16 cellular contexts compared by ENCODE assay signal in genomic region chr2:217705461-217705860, GRCh38.
A peak's percentile ranks its signal among the peaks of the same experiment; 100 is the strongest.
DNase-seq lines count a peak whose midpoint lies in the region; ATAC-seq and TF ChIP-seq lines count a peak whose summit lies in the region.
"Had no signal": no experiment of that assay in that cellular context is flagged by ENCODE, and none has a peak within 500 bp of the region (broad histone marks: within the 10 kb centered on the region; RNA-seq: fewer than 3 reads in every experiment).

No MANE protein-coding gene starts in this region.

- WGBS in trophoblast cell (ENCODE audit: extremely low coverage, insufficient coverage, insufficient read length): no CpG with 5 or more reads among the region's 3 CpGs

- H3K9me3 Mint-ChIP-seq in endothelial cell (ENCODE audit: unreplicated experiment) (no peaks in the 10 kb centered on the region), osteocyte (ENCODE audit: unreplicated experiment) (no peaks in the 10 kb centered on the region)
- no peaks in the 10 kb centered on the region for H3K9me3 Mint-ChIP-seq in activated naive CD4-positive, alpha-beta T cell treated with anti-CD3 and anti-CD28 coated beads, Interleukin-2, amount 10 ng/mL, durations not matched to agents 7 days and 5 days
- H3K9me3 Mint-ChIP-seq: CD4-positive, alpha-beta T cell; HFFc6 had no signal

- TF ChIP-seq CTCF in endothelial cell (IDR thresholded peaks at IDR 0.05; ENCODE audit: unreplicated experiment) (no peak), osteocyte (IDR thresholded peaks at IDR 0.05) (no peak)

- peaks cover 3% of the 10 kb centered on the region for H3K9me3 ChIP-seq in trophoblast cell (ENCODE audit: insufficient read depth, low read depth, low read length)

- no peak overlapping the region for H3K9ac ChIP-seq in trophoblast cell (ENCODE audit: low read length)

- H3K27ac Mint-ChIP-seq in endothelial cell (ENCODE audit: unreplicated experiment): peak overlapping the region; percentile 22
- H3K27ac Mint-ChIP-seq in osteocyte (ENCODE audit: unreplicated experiment): peak overlapping the region; percentile 81
- H3K27ac Mint-ChIP-seq in activated naive CD4-positive, alpha-beta T cell treated with anti-CD3 and anti-CD28 coated beads, Interleukin-2, amount 10 ng/mL, durations not matched to agents 7 days and 5 days: no peak overlapping the region
- H3K27ac Mint-ChIP-seq: B cell; CD4-positive, alpha-beta T cell; HFFc6 had no signal

- H3K4me2 ChIP-seq in trophoblast cell (ENCODE audit: low read length): no peak overlapping the region

- H4K8ac ChIP-seq in trophoblast cell (ENCODE audit: low read depth, low read length): no peak overlapping the region

- H3K27me3 Mint-ChIP-seq in endothelial cell (ENCODE audit: unreplicated experiment): peaks cover 5% of the 10 kb centered on the region
- no peaks in the 10 kb centered on the region for H3K27me3 Mint-ChIP-seq in osteocyte (ENCODE audit: unreplicated experiment)
- H3K27me3 Mint-ChIP-seq in activated naive CD4-positive, alpha-beta T cell treated with anti-CD3 and anti-CD28 coated beads, Interleukin-2, amount 10 ng/mL, durations not matched to agents 7 days and 5 days: peaks cover 17% of the 10 kb centered on the region

- no peak overlapping the region for H2BK5ac ChIP-seq in trophoblast cell (ENCODE audit: low read depth, low read length, poor library complexity)

- H2BK12ac ChIP-seq in trophoblast cell (ENCODE audit: low read length): no peak overlapping the region

- ATAC-seq in GM18858 (IDR thresholded peaks at IDR 0.05; ENCODE audit: unreplicated experiment): no peak
- ATAC-seq: HepG2 had no signal

- H3K36me3 Mint-ChIP-seq in endothelial cell (ENCODE audit: low read depth, unreplicated experiment) (no peaks in the 10 kb centered on the region), osteocyte (ENCODE audit: unreplicated experiment) (peaks cover 4% of the 10 kb centered on the region)
- no peaks in the 10 kb centered on the region for H3K36me3 Mint-ChIP-seq in activated naive CD4-positive, alpha-beta T cell treated with anti-CD3 and anti-CD28 coated beads, Interleukin-2, amount 10 ng/mL, durations not matched to agents 7 days and 5 days

- no peak overlapping the region for H3K18ac ChIP-seq in trophoblast cell (ENCODE audit: low read length)

- no peaks in the 10 kb centered on the region for H3K36me3 ChIP-seq in trophoblast cell (ENCODE audit: control insufficient read depth in 1 of 2, insufficient read depth in 2 of 2, low read length in 2 of 2)

- no peak overlapping the region for H4K12ac ChIP-seq in trophoblast cell (ENCODE audit: low read depth, low read length)

- H4K91ac ChIP-seq in trophoblast cell (ENCODE audit: low read depth, low read length): no peak overlapping the region

- H3K4me1 ChIP-seq in trophoblast cell (ENCODE audit: control insufficient read depth in 1 of 2, insufficient read depth in 2 of 2, low read length in 2 of 2): peaks cover 14 to 18% of the 10 kb centered on the region in 2 experiments

- H3K4me1 Mint-ChIP-seq in endothelial cell (ENCODE audit: unreplicated experiment) (peaks cover 5% of the 10 kb centered on the region), osteocyte (ENCODE audit: unreplicated experiment) (peaks cover 44% of the 10 kb centered on the region)
- no peaks in the 10 kb centered on the region for H3K4me1 Mint-ChIP-seq in activated naive CD4-positive, alpha-beta T cell treated with anti-CD3 and anti-CD28 coated beads, Interleukin-2, amount 10 ng/mL, durations not matched to agents 7 days and 5 days
- H3K4me1 Mint-ChIP-seq: B cell had no signal

- peaks cover 6% of the 10 kb centered on the region for H3K79me1 ChIP-seq in trophoblast cell (ENCODE audit: low read length)

- no peak overlapping the region for H3K4ac ChIP-seq in trophoblast cell (ENCODE audit: low read depth, low read length)

- no peak overlapping the region for H2AFZ ChIP-seq in trophoblast cell (ENCODE audit: insufficient read depth, low read length, poor library complexity)

- no peaks in the 10 kb centered on the region for H3K27me3 ChIP-seq in trophoblast cell (ENCODE audit: insufficient read depth, low read length)

- peak; percentile 34 for DNase-seq in M059J (ENCODE audit: low read depth)
- no peak for DNase-seq in endothelial cell (ENCODE audit: low spot score)
- DNase-seq in osteocyte (ENCODE audit: extremely low spot score, unreplicated experiment): no peak
- DNase-seq in NCI-H2196 (lab: John Stamatoyannopoulos, UW; ENCODE audit: unreplicated experiment): no peak
- DNase-seq in activated naive CD4-positive, alpha-beta T cell treated with anti-CD3 and anti-CD28 coated beads, Interleukin-2, amount 10 ng/mL, durations not matched to agents 7 days and 5 days: no peak
- DNase-seq in trophoblast cell: no peak
- DNase-seq: C1 segment of cervical spinal cord; Calu3; CD4-positive, alpha-beta T cell; DMS 273 treated with DMSO at 0.1 percent for 48 hours; DMS79; HCEC 1CT; HFFc6 had no signal

- H2BK120ac ChIP-seq in trophoblast cell (ENCODE audit: insufficient read depth, low read length, poor library complexity): no peak overlapping the region

- H3K4me3 ChIP-seq in trophoblast cell (ENCODE audit: low read depth, low read length): no peak overlapping the region

- no peak overlapping the region for H3K23ac ChIP-seq in trophoblast cell (ENCODE audit: low read length)

- no peak overlapping the region for H3K14ac ChIP-seq in trophoblast cell (ENCODE audit: low read length)

- no peak overlapping the region for H2AK5ac ChIP-seq in trophoblast cell (ENCODE audit: low read length)

- no peaks in the 10 kb centered on the region for H3K79me2 ChIP-seq in trophoblast cell (ENCODE audit: control insufficient read depth, insufficient read depth, low read length, poor library complexity)

- CTCF ChIA-PET in activated naive CD4-positive, alpha-beta T cell treated with anti-CD3 and anti-CD28 coated beads, Interleukin-2, amount 10 ng/mL, durations not matched to agents 7 days and 5 days (lab: Charles Lee): interaction anchor here (1.0 kb wide), 1 partner anchor 8 kb away, joined by 4 read pairs; no protein-coding TSS in a partner anchor

- no peak overlapping the region for H3K27ac ChIP-seq in trophoblast cell (ENCODE audit: low read depth, low read length)

- H3K4me3 Mint-ChIP-seq in endothelial cell (ENCODE audit: unreplicated experiment) (no peak overlapping the region), osteocyte (ENCODE audit: unreplicated experiment) (no peak overlapping the region)
- H3K4me3 Mint-ChIP-seq in activated naive CD4-positive, alpha-beta T cell treated with anti-CD3 and anti-CD28 coated beads, Interleukin-2, amount 10 ng/mL, durations not matched to agents 7 days and 5 days: no peak overlapping the region
- H3K4me3 Mint-ChIP-seq: B cell; CD4-positive, alpha-beta T cell; HFFc6 had no signal
